17 cellular contexts compared by ENCODE assay signal in the genomic region with DNA sequence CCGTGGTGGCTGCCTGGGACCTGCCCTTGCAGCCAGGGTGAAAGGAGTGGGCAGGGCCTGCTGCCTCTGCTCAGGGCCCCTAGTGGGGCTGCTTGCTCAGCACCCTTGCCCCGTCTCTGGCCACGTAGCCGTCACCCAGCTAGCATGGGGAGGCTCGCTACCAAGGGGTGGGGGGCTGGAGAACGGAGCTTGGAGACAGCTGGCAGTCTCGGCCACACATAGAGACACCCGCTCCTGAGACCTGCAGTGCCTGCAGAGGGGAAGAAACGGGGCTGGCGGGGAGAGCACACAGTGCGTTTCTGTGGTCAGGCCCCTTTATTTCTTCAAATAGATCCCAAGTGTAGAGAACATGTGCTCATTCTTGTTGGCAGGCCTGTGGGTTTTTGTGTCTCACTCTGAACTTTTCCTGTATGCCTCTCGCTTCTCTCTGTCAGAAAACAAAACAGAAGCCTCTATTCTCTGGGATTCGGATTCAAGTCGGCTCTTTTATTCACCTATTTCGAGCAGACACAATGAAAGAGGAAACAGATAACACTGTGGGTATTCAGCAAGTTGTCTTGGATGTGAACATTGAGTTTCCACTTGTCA. TPM values are rescaled to one million over a fixed set of nuclear protein-coding genes. Genes with fewer than 3 reads are reported as not detected.
DNase-seq lines count a peak whose midpoint lies in the region; ATAC-seq and TF ChIP-seq lines count a peak whose summit lies in the region.
"Had no signal": no experiment of that assay in that cellular context is flagged by ENCODE, and none has a peak within 500 bp of the region (broad histone marks: within the 10 kb centered on the region; RNA-seq: fewer than 3 reads in every experiment).

No MANE protein-coding gene starts in this region.

- H3K9me3 Mint-ChIP-seq in activated CD8-positive, alpha-beta T cell treated with anti-CD3 and anti-CD28 coated beads for 36 hours, result peaks cover 4% of the 10 kb centered on the region
- H3K9me3 Mint-ChIP-seq in activated CD8-positive, alpha-beta T cell treated with anti-CD3 and anti-CD28 coated beads, Interleukin-2, amount 10 ng/mL, durations not matched to agents 7 days and 5 days (ENCODE audit: insufficient read depth), result no peaks in the 10 kb centered on the region

- 56 to 67% methylated on average over 9 to 15 of the region's 15 CpGs for WGBS in testis, 2 donors

- TF ChIP-seq CTCF in activated CD8-positive, alpha-beta T cell treated with anti-CD3 and anti-CD28 coated beads for 36 hours (IDR thresholded peaks at IDR 0.05), result no peak
- no peak for TF ChIP-seq CTCF in testis (IDR thresholded peaks at IDR 0.05)

- H3K9ac ChIP-seq in duodenal mucosa (ENCODE audit: low read depth in 1 of 2, low read length in 2 of 2), result no peak overlapping the region

- H3K36me3 Mint-ChIP-seq in activated CD8-positive, alpha-beta T cell treated with anti-CD3 and anti-CD28 coated beads for 36 hours (ENCODE audit: low read depth), result peaks cover 4% of the 10 kb centered on the region
- peaks cover 3% of the 10 kb centered on the region for H3K36me3 Mint-ChIP-seq in activated CD8-positive, alpha-beta T cell treated with anti-CD3 and anti-CD28 coated beads, Interleukin-2, amount 10 ng/mL, durations not matched to agents 7 days and 5 days (ENCODE audit: low read depth)
- H3K36me3 Mint-ChIP-seq: naive B cell had no signal

- peaks cover 9% of the 10 kb centered on the region for H3K4me1 Mint-ChIP-seq in activated CD8-positive, alpha-beta T cell treated with anti-CD3 and anti-CD28 coated beads for 36 hours (ENCODE audit: low read depth)
- peaks cover 8% of the 10 kb centered on the region for H3K4me1 Mint-ChIP-seq in activated CD8-positive, alpha-beta T cell treated with anti-CD3 and anti-CD28 coated beads, Interleukin-2, amount 10 ng/mL, durations not matched to agents 7 days and 5 days (ENCODE audit: low read depth)

- H3K27me3 Mint-ChIP-seq in activated CD8-positive, alpha-beta T cell treated with anti-CD3 and anti-CD28 coated beads for 36 hours, result no peaks in the 10 kb centered on the region
- H3K27me3 Mint-ChIP-seq in activated CD8-positive, alpha-beta T cell treated with anti-CD3 and anti-CD28 coated beads, Interleukin-2, amount 10 ng/mL, durations not matched to agents 7 days and 5 days (ENCODE audit: low read depth), result peaks cover 5% of the 10 kb centered on the region
- H3K27me3 Mint-ChIP-seq: naive B cell had no signal

- no peak for TF ChIP-seq POLR2A in testis (IDR thresholded peaks at IDR 0.05)

- POLR2A ChIA-PET in activated CD8-positive, alpha-beta T cell treated with anti-CD3 and anti-CD28 coated beads for 36 hours (lab: Charles Lee), result interaction anchor here (1.0 kb wide), 1 partner anchor 116 kb away, joined by 3 read pairs; no protein-coding TSS in a partner anchor
- POLR2A ChIA-PET in activated CD8-positive, alpha-beta T cell treated with anti-CD3 and anti-CD28 coated beads, Interleukin-2, amount 10 ng/mL, durations not matched to agents 7 days and 5 days (lab: Charles Lee), result no interaction called here

- CTCF ChIA-PET in activated CD8-positive, alpha-beta T cell treated with anti-CD3 and anti-CD28 coated beads for 36 hours (lab: Charles Lee), result interaction anchor here (3.4 kb wide), 1 partner anchor 11 kb away, joined by 17 read pairs; no protein-coding TSS in a partner anchor
- CTCF ChIA-PET in activated CD8-positive, alpha-beta T cell treated with anti-CD3 and anti-CD28 coated beads, Interleukin-2, amount 10 ng/mL, durations not matched to agents 7 days and 5 days (lab: Charles Lee), result no interaction called here

- H3K27me3 ChIP-seq in duodenal mucosa (ENCODE audit: control insufficient read depth in 1 of 2, insufficient read depth in 2 of 2, low read length in 2 of 2), result no peaks in the 10 kb centered on the region
- H3K27me3 ChIP-seq in testis, result no peaks in the 10 kb centered on the region

- no peak overlapping the region for H3K4me3 Mint-ChIP-seq in activated CD8-positive, alpha-beta T cell treated with anti-CD3 and anti-CD28 coated beads for 36 hours
- no peak overlapping the region for H3K4me3 Mint-ChIP-seq in activated CD8-positive, alpha-beta T cell treated with anti-CD3 and anti-CD28 coated beads, Interleukin-2, amount 10 ng/mL, durations not matched to agents 7 days and 5 days
- H3K4me3 Mint-ChIP-seq: activated T-helper 1 cell treated with anti-CD3 and anti-CD28 coated beads, Interleukin-12 subunit alpha, Interleukin-12 subunit beta, Interleukin-2, Interleukin-4 antibody, amounts not matched to agents 30 ng/mL and 10 ng/mL and 1 ng/mL, durations not matched to agents 14 hours and 24 hours and 36 hours; naive B cell had no signal

- H3K27ac ChIP-seq in duodenal mucosa (ENCODE audit: low read depth, low read length) (peak overlapping the region; percentile 3), testis (no peak overlapping the region)

- H3K4me3 ChIP-seq in duodenal mucosa (ENCODE audit: low read depth in 1 of 2, low read length in 2 of 2), result no peak overlapping the region
- no peak overlapping the region for H3K4me3 ChIP-seq in testis
- H3K4me3 ChIP-seq: smooth muscle cell had no signal

- intact Hi-C loops in activated CD8-positive, alpha-beta T cell treated with anti-CD3 and anti-CD28 coated beads for 36 hours (cut with micrococcal nuclease), result no loop called here
- intact Hi-C loops in testis (cut with DNase I; ENCODE audit: low total_unique reads), result no loop called here

- H3K9me3 ChIP-seq in duodenal mucosa (ENCODE audit: control insufficient read depth in 1 of 2, low read length in 2 of 2) (no peaks in the 10 kb centered on the region), testis (no peaks in the 10 kb centered on the region)

- H3K4me1 ChIP-seq in duodenal mucosa (ENCODE audit: control insufficient read depth in 1 of 2, insufficient read depth in 2 of 2, low read length in 2 of 2) (no peaks in the 10 kb centered on the region), testis (peaks cover 19% of the 10 kb centered on the region)

- peak; percentile 27 for ATAC-seq in activated CD8-positive, alpha-beta T cell treated with anti-CD3 and anti-CD28 coated beads for 36 hours
- ATAC-seq in activated CD8-positive, alpha-beta T cell treated with anti-CD3 and anti-CD28 coated beads, Interleukin-2, amount 10 ng/mL, durations not matched to agents 7 days and 5 days, result no peak
- no peak for ATAC-seq in HG03175 (IDR thresholded peaks at IDR 0.05; ENCODE audit: unreplicated experiment)
- ATAC-seq: activated CD4-positive, CD25-positive, alpha-beta regulatory T cell treated with anti-CD3 and anti-CD28 coated beads, Interleukin-2, amount 50 U/mL, for 24 hours had no signal

- H3K27ac Mint-ChIP-seq in activated CD8-positive, alpha-beta T cell treated with anti-CD3 and anti-CD28 coated beads for 36 hours, result no peak overlapping the region
- H3K27ac Mint-ChIP-seq in activated CD8-positive, alpha-beta T cell treated with anti-CD3 and anti-CD28 coated beads, Interleukin-2, amount 10 ng/mL, durations not matched to agents 7 days and 5 days, result no peak overlapping the region
- H3K27ac Mint-ChIP-seq: activated T-helper 1 cell treated with anti-CD3 and anti-CD28 coated beads, Interleukin-12 subunit alpha, Interleukin-12 subunit beta, Interleukin-2, Interleukin-4 antibody, amounts not matched to agents 30 ng/mL and 10 ng/mL and 1 ng/mL, durations not matched to agents 14 hours and 24 hours and 36 hours had no signal

- no peak for DNase-seq in activated CD8-positive, alpha-beta T cell treated with anti-CD3 and anti-CD28 coated beads for 36 hours
- DNase-seq in activated CD8-positive, alpha-beta T cell treated with anti-CD3 and anti-CD28 coated beads, Interleukin-2, amount 10 ng/mL, durations not matched to agents 7 days and 5 days, result no peak
- peak; percentile 88 for DNase-seq in medulla oblongata (ENCODE audit: extremely low spot score)
- peak; percentile 45 for DNase-seq in testis
- DNase-seq in kidney tubule cell (ENCODE audit: low spot score), result no peak
- no peak for DNase-seq in activated CD4-positive, alpha-beta T cell treated with anti-CD3 and anti-CD28 coated beads for 1 hour
- DNase-seq: GOT3, naive B cell, NCI-H1105 treated with DMSO at 0.1 percent for 48 hours, NCI-H748 treated with DMSO at 0.1 percent for 48 hours had no signal

- H3K36me3 ChIP-seq in duodenal mucosa (ENCODE audit: control insufficient read depth in 1 of 2, insufficient read depth in 2 of 2, low read length in 2 of 2) (no peaks in the 10 kb centered on the region), testis (ENCODE audit: low read depth, missing control alignments) (no peaks in the 10 kb centered on the region)

RNA-seq across cellular contexts. Expression of a gene that starts 26.4 kb away (rescaled TPM):
- total RNA-seq in activated CD8-positive, alpha-beta T cell treated with anti-CD3 and anti-CD28 coated beads for 36 hours, result 10 to 100 TPM; 26.7 to 30.4 TPM
- 10 to 100 TPM; 32.9 to 38.5 TPM for total RNA-seq in activated CD8-positive, alpha-beta T cell treated with anti-CD3 and anti-CD28 coated beads, Interleukin-2, amount 10 ng/mL, durations not matched to agents 7 days and 5 days
- total RNA-seq in testis, result 100 to 1,000 TPM; 167 to 174 TPM
- 99.2 TPM for polyA plus RNA-seq in testis (ENCODE audit: insufficient read depth, low read depth, low replicate concordance)

RNA-seq across cellular contexts. Expression of a gene that starts 40.1 kb away (rescaled TPM):
- 10 to 100 TPM; 25.3 to 26.6 TPM for total RNA-seq in activated CD8-positive, alpha-beta T cell treated with anti-CD3 and anti-CD28 coated beads for 36 hours
- total RNA-seq in activated CD8-positive, alpha-beta T cell treated with anti-CD3 and anti-CD28 coated beads, Interleukin-2, amount 10 ng/mL, durations not matched to agents 7 days and 5 days, result 10 to 100 TPM; 42.1 to 44.7 TPM
- 100 to 1,000 TPM in 1 of 2 donors, 10 to 100 TPM in 1; 95.3 to 112 TPM for total RNA-seq in testis
- 30.3 TPM for polyA plus RNA-seq in testis (ENCODE audit: insufficient read depth, low read depth, low replicate concordance)

RNA-seq across cellular contexts. Expression of a gene that starts 57.4 kb away (rescaled TPM):
- total RNA-seq in activated CD8-positive, alpha-beta T cell treated with anti-CD3 and anti-CD28 coated beads for 36 hours, result 1 to 10 TPM; 1.2 to 2.2 TPM
- total RNA-seq in activated CD8-positive, alpha-beta T cell treated with anti-CD3 and anti-CD28 coated beads, Interleukin-2, amount 10 ng/mL, durations not matched to agents 7 days and 5 days, result 1 to 10 TPM; 1.9 to 2.4 TPM
- total RNA-seq in testis, result 1 to 10 TPM; 5.2 to 6.6 TPM
- 21.5 TPM for polyA plus RNA-seq in testis (ENCODE audit: insufficient read depth, low read depth, low replicate concordance)
- total RNA-seq: A172, HT1080 had no signal

Comparison
In these comparisons a context has a peak if more than half of its experiments do, and no peak if none do; other contexts are left out.
1. DNase-seq: peak in medulla oblongata (single experiment) and testis (single experiment); none in activated CD8-positive, alpha-beta T cell treated with anti-CD3 and anti-CD28 coated beads for 36 hours (single experiment), activated CD8-positive, alpha-beta T cell treated with anti-CD3 and anti-CD28 coated beads, Interleukin-2, amount 10 ng/mL, durations not matched to agents 7 days and 5 days (single experiment), kidney tubule cell (single experiment) and activated CD4-positive, alpha-beta T cell treated with anti-CD3 and anti-CD28 coated beads for 1 hour (single experiment).
2. RNA of a gene that starts 26.4 kb away (total RNA-seq): 167 to 174 TPM in testis; 32.9 to 38.5 TPM in activated CD8-positive, alpha-beta T cell treated with anti-CD3 and anti-CD28 coated beads, Interleukin-2, amount 10 ng/mL, durations not matched to agents 7 days and 5 days and 26.7 to 30.4 TPM in activated CD8-positive, alpha-beta T cell treated with anti-CD3 and anti-CD28 coated beads for 36 hours; every median in the first group is over 4 times any median in the second.